ENCODE assay signal across 29 cellular contexts in genomic region chr1:3042481-3042880, GRCh38. TPM values are rescaled to one million over a fixed set of nuclear protein-coding genes. Genes with fewer than 3 reads are reported as not detected.
"Had no signal": no experiment of that assay in that cellular context is flagged by ENCODE, and none has a peak within 500 bp of the region (broad histone marks: within the 10 kb centered on the region; RNA-seq: fewer than 3 reads in every experiment).

No MANE protein-coding gene starts in this region.

- H3K27me3 ChIP-seq: Peyer's patch had no signal

- H3K4me1 Mint-ChIP-seq: activated CD4-positive, alpha-beta T cell treated with anti-CD3 and anti-CD28 coated beads for 36 hours; activated naive CD8-positive, alpha-beta T cell treated with anti-CD3 and anti-CD28 coated beads for 36 hours had no signal

- ATAC-seq: activated CD4-positive, alpha-beta T cell treated with anti-CD3 and anti-CD28 coated beads for 36 hours; activated CD8-positive, alpha-beta T cell treated with anti-CD3 and anti-CD28 coated beads, Interleukin-2, amount 10 ng/mL, durations not matched to agents 7 days and 5 days; activated T-cell treated with anti-CD3 and anti-CD28 coated beads, Interleukin-2, amount 50 U/mL, for 4 hours had no signal

- H3K4me3 ChIP-seq: Peyer's patch, SJCRH30 had no signal

- H3K4me1 ChIP-seq: Peyer's patch, SJCRH30 had no signal

- H3K27ac Mint-ChIP-seq: activated CD4-positive, alpha-beta T cell treated with anti-CD3 and anti-CD28 coated beads for 36 hours; activated CD8-positive, alpha-beta T cell treated with anti-CD3 and anti-CD28 coated beads, Interleukin-2, amount 10 ng/mL, durations not matched to agents 7 days and 5 days; activated naive CD4-positive, alpha-beta T cell treated with anti-CD3 and anti-CD28 coated beads for 36 hours; activated naive CD8-positive, alpha-beta T cell treated with anti-CD3 and anti-CD28 coated beads for 36 hours had no signal

- H3K27ac ChIP-seq: Peyer's patch, RWPE1, SJCRH30, VCaP had no signal

- H3K9me3 ChIP-seq: Peyer's patch, SJCRH30, SK-N-SH had no signal

- H3K9ac ChIP-seq: SK-N-SH had no signal

- H3K4me3 Mint-ChIP-seq: activated CD4-positive, alpha-beta T cell treated with anti-CD3 and anti-CD28 coated beads for 36 hours; activated CD8-positive, alpha-beta T cell treated with anti-CD3 and anti-CD28 coated beads, Interleukin-2, amount 10 ng/mL, durations not matched to agents 7 days and 5 days; activated naive CD4-positive, alpha-beta T cell treated with anti-CD3 and anti-CD28 coated beads for 36 hours; activated naive CD8-positive, alpha-beta T cell treated with anti-CD3 and anti-CD28 coated beads for 36 hours; activated T-cell treated with anti-CD3 and anti-CD28 coated beads, Interleukin-2, amount 50 U/mL, for 4 hours had no signal

- H3K36me3 ChIP-seq: Peyer's patch, SJCRH30 had no signal

- H3K9me3 Mint-ChIP-seq: activated naive CD4-positive, alpha-beta T cell treated with anti-CD3 and anti-CD28 coated beads for 36 hours; activated naive CD8-positive, alpha-beta T cell treated with anti-CD3 and anti-CD28 coated beads for 36 hours; activated T-cell treated with anti-CD3 and anti-CD28 coated beads, Interleukin-2, amount 50 U/mL, for 4 hours had no signal

- DNase-seq: activated CD4-positive, alpha-beta T cell treated with anti-CD3 and anti-CD28 coated beads for 36 hours; activated CD8-positive, alpha-beta memory T cell treated with anti-CD3 and anti-CD28 coated beads, Interleukin-2, amount 50 U/mL, for 48 hours; activated CD8-positive, alpha-beta T cell treated with anti-CD3 and anti-CD28 coated beads, Interleukin-2, amount 10 ng/mL, durations not matched to agents 7 days and 5 days; activated effector memory CD4-positive, alpha-beta T cell treated with anti-CD3 and anti-CD28 coated beads, Interleukin-2, amount 50 U/mL, for 16 hours; activated naive CD4-positive, alpha-beta T cell treated with anti-CD3 and anti-CD28 coated beads for 36 hours; activated naive CD8-positive, alpha-beta T cell treated with anti-CD3 and anti-CD28 coated beads for 36 hours; activated T-cell treated with anti-CD3 and anti-CD28 coated beads, Interleukin-2, amount 50 U/mL, for 4 hours; anterior cingulate cortex; cerebellar nuclear complex; Kasumi-1; KBM-7; NCI-H1092; NCI-H1417 treated with DMSO at 0.1 percent for 48 hours; NCI-H1694; NCI-H2029; NCI-H2107; NCI-H510A treated with DMSO at 0.1 percent for 48 hours; NCI-H69; NK-92 treated with Interleukin-12 subunit alpha and Interleukin-12 subunit beta, amount 100 ng/mL, for 24 hours; Peyer's patch; Right ventricle myocardium superior; SJCRH30; SK-N-SH; T-helper 1 cell had no signal

- H3K36me3 Mint-ChIP-seq: activated naive CD8-positive, alpha-beta T cell treated with anti-CD3 and anti-CD28 coated beads for 36 hours had no signal

RNA-seq across cellular contexts. Expression of gene ACTRT2, which starts 21.2 kb away (rescaled TPM):
- total RNA-seq: activated CD4-positive, alpha-beta T cell treated with anti-CD3 and anti-CD28 coated beads for 36 hours; activated CD8-positive, alpha-beta T cell treated with anti-CD3 and anti-CD28 coated beads, Interleukin-2, amount 10 ng/mL, durations not matched to agents 7 days and 5 days; activated naive CD4-positive, alpha-beta T cell treated with anti-CD3 and anti-CD28 coated beads for 36 hours; activated naive CD8-positive, alpha-beta T cell treated with anti-CD3 and anti-CD28 coated beads for 36 hours; activated T-cell treated with anti-CD3 and anti-CD28 coated beads, Interleukin-2, amount 50 U/mL, for 4 hours; cardiac septum; Peyer's patch; Right ventricle myocardium superior; SJCRH30; T-helper 2 cell treated with Interferon-gamma antibody and Interleukin-4, amounts not matched to agents 100 ng/mL and 5 ng/mL, for 36 hours had no signal
- polyA plus RNA-seq: adipose tissue, SK-N-SH had no signal

RNA-seq across cellular contexts. Expression of gene PRDM16, which starts 26.5 kb away (rescaled TPM):
- total RNA-seq: T-helper 2 cell treated with Interferon-gamma antibody and Interleukin-4, amounts not matched to agents 100 ng/mL and 5 ng/mL, for 36 hours had no signal
- polyA plus RNA-seq: SK-N-SH had no signal
